ENCODE assay signal across 12 cellular contexts in genomic region chr20:63701329-63702035, GRCh38. TPM values are rescaled to one million over a fixed set of nuclear protein-coding genes. Genes with fewer than 3 reads are reported as not detected.
DNase-seq lines count a peak whose midpoint lies in the region; ATAC-seq and TF ChIP-seq lines count a peak whose summit lies in the region.
"Had no signal": no experiment of that assay in that cellular context is flagged by ENCODE, and none has a peak within 500 bp of the region (broad histone marks: within the 10 kb centered on the region; RNA-seq: fewer than 3 reads in every experiment).

No MANE protein-coding gene starts in this region.

- no peak overlapping the region for H3K27ac Mint-ChIP-seq in nephron progenitor cell
- H3K27ac Mint-ChIP-seq: stimulated activated memory B cell treated with anti-CD40 and anti-IgM and Interleukin-4, amounts not matched to agents 10 μg/mL and 1 μg/mL and 100 μg/mL, for 72 hours had no signal

- TF ChIP-seq POLR2A in right lobe of liver (IDR thresholded peaks at IDR 0.05), result no peak

- H3K9me3 ChIP-seq in RWPE2 (ENCODE audit: severe bottlenecking), result no peaks in the 10 kb centered on the region
- H3K9me3 ChIP-seq in right lobe of liver, result no peaks in the 10 kb centered on the region

- TF ChIP-seq CTCF in RWPE2 (IDR thresholded peaks at IDR 0.05; ENCODE audit: poor library complexity, severe bottlenecking) (no peak), right lobe of liver (IDR thresholded peaks at IDR 0.05) (no peak), nephron progenitor cell (IDR thresholded peaks at IDR 0.05) (no peak)

- H3K27me3 ChIP-seq in RWPE2 (ENCODE audit: insufficient read depth, poor library complexity, severe bottlenecking) (no peaks in the 10 kb centered on the region), right lobe of liver (no peaks in the 10 kb centered on the region)

- H3K36me3 Mint-ChIP-seq in nephron progenitor cell (ENCODE audit: low read depth), result peaks cover 7% of the 10 kb centered on the region

- H3K4me3 Mint-ChIP-seq in nephron progenitor cell, result no peak overlapping the region
- H3K4me3 Mint-ChIP-seq: CD4-positive, CD25-positive, alpha-beta regulatory T cell; stimulated activated memory B cell treated with anti-CD40 and anti-IgM and Interleukin-4, amounts not matched to agents 10 μg/mL and 1 μg/mL and 100 μg/mL, for 72 hours had no signal

- no CpG with 5 or more reads among the region's 14 CpGs for WGBS in right lobe of liver (ENCODE audit: insufficient coverage, low coverage, low lambda C conversion rate, missing lambda C conversion rate)

- no peaks in the 10 kb centered on the region for H3K27me3 Mint-ChIP-seq in nephron progenitor cell (ENCODE audit: low read depth, poor library complexity)
- H3K27me3 Mint-ChIP-seq: CD4-positive, CD25-positive, alpha-beta regulatory T cell; stimulated activated memory B cell treated with anti-CD40 and anti-IgM and Interleukin-4, amounts not matched to agents 10 μg/mL and 1 μg/mL and 100 μg/mL, for 72 hours had no signal

- ATAC-seq in RWPE2 (ENCODE audit: low read depth) (no peak), right lobe of liver (no peak), HG03571 (IDR thresholded peaks at IDR 0.05; ENCODE audit: unreplicated experiment) (no peak), esophagus mucosa (no peak)
- ATAC-seq: stimulated activated memory B cell treated with anti-CD40 and anti-IgM and Interleukin-4, amounts not matched to agents 10 μg/mL and 1 μg/mL and 100 μg/mL, for 72 hours had no signal

- peaks cover 52% of the 10 kb centered on the region for H3K36me3 ChIP-seq in RWPE2 (ENCODE audit: low read depth)
- peaks cover 0 to 23% (median 8%) of the 10 kb centered on the region in 4 donors for H3K36me3 ChIP-seq in right lobe of liver

- intact Hi-C loops in right lobe of liver (cut with DNase I), result no loop called here

- H3K27ac ChIP-seq in RWPE2 (ENCODE audit: poor library complexity, severe bottlenecking) (peak overlapping the region; percentile 96), right lobe of liver (no peak overlapping the region)

- H3K4me1 ChIP-seq in RWPE2 (ENCODE audit: insufficient read depth, poor library complexity, severe bottlenecking) (peaks cover 31% of the 10 kb centered on the region), right lobe of liver (peaks cover 0 to 14% (median 6%) of the 10 kb centered on the region in 4 donors)

- DNase-seq in AG08396 (ENCODE audit: low spot score), result peak; percentile 8
- peak; percentile 35 for DNase-seq in D341Med (ENCODE audit: low spot score)
- DNase-seq in RWPE2 (ENCODE audit: low spot score), result peak; percentile 88
- DNase-seq in right lobe of liver, result peak; percentile 21 to 53 (median 45)
- no peak for DNase-seq in nephron progenitor cell
- DNase-seq: CD4-positive, CD25-positive, alpha-beta regulatory T cell; SIG-M5; stimulated activated CD4-positive, alpha-beta T cell treated with anti-CD3 and anti-CD28 coated beads, Interleukin-4, amount 100 ng/mL, for 4 hours had no signal

- no peaks in the 10 kb centered on the region for H3K9me3 Mint-ChIP-seq in nephron progenitor cell
- H3K9me3 Mint-ChIP-seq: CD4-positive, CD25-positive, alpha-beta regulatory T cell; stimulated activated memory B cell treated with anti-CD40 and anti-IgM and Interleukin-4, amounts not matched to agents 10 μg/mL and 1 μg/mL and 100 μg/mL, for 72 hours had no signal

- H3K4me3 ChIP-seq in RWPE2 (ENCODE audit: severe bottlenecking) (no peak overlapping the region), right lobe of liver (no peak overlapping the region)

- H3K4me1 Mint-ChIP-seq in nephron progenitor cell, result peaks cover 22% of the 10 kb centered on the region

RNA-seq across cellular contexts. Expression of gene TNFRSF6B, which starts 5.0 kb away (rescaled TPM):
- 1 to 10 TPM in 1 of 6 experiments, under 1 TPM in 2, not detected in 3; 0.56 to 1.0 (median 0.62) TPM for total RNA-seq in right lobe of liver
- total RNA-seq in esophagus mucosa, result 4.5 TPM
- total RNA-seq: activated CD8-positive, alpha-beta memory T cell treated with anti-CD3 and anti-CD28 coated beads for 36 hours; CD4-positive, CD25-positive, alpha-beta regulatory T cell had no signal

RNA-seq across cellular contexts. Expression of gene ARFRP1, which starts 6.3 kb away (rescaled TPM):
- total RNA-seq in right lobe of liver (10 to 100 TPM; 16.0 to 22.2 (median 20.2) TPM), esophagus mucosa (31.1 TPM)

RNA-seq across cellular contexts. Expression of gene ZGPAT, which starts 6.4 kb away (rescaled TPM):
- 10 to 100 TPM; 18.7 to 68.9 (median 31.9) TPM for total RNA-seq in right lobe of liver
- 11.1 TPM for total RNA-seq in esophagus mucosa

RNA-seq across cellular contexts. Expression of gene LIME1, which starts 35.0 kb away (rescaled TPM):
- 100 to 1,000 TPM in 2 of 6 experiments, 10 to 100 TPM in 4; 37.0 to 118 (median 65.5) TPM for total RNA-seq in right lobe of liver
- 5.1 TPM for total RNA-seq in esophagus mucosa

RNA-seq across cellular contexts. Expression of gene SLC2A4RG, which starts 38.1 kb away (rescaled TPM):
- total RNA-seq in right lobe of liver, result 100 to 1,000 TPM in 2 of 6 experiments, 10 to 100 TPM in 4; 36.0 to 180 (median 73.8) TPM
- total RNA-seq in esophagus mucosa, result 60.9 TPM
